ENCODE assay signal across 23 cellular contexts in genomic region chr3:178645503-178645902, GRCh38.
DNase-seq lines count a peak whose midpoint lies in the region; ATAC-seq and TF ChIP-seq lines count a peak whose summit lies in the region.
"Had no signal": no experiment of that assay in that cellular context is flagged by ENCODE, and none has a peak within 500 bp of the region (broad histone marks: within the 10 kb centered on the region; RNA-seq: fewer than 3 reads in every experiment).

No MANE protein-coding gene starts in this region.

- H4K20me1 ChIP-seq in SK-N-SH (ENCODE audit: insufficient read depth), result no peaks in the 10 kb centered on the region
- H4K20me1 ChIP-seq: BLaER1 treated with 17β-estradiol and CSF1 and Interleukin-3, amounts not matched to agents 10 nM and 100 nM had no signal

- H3K36me3 ChIP-seq in SK-N-SH (replicated peaks in 1 of 2; ENCODE audit: control insufficient read depth in 1 of 2, insufficient read depth in 2 of 2, low read length in 1 of 2) (no peaks in the 10 kb centered on the region), spleen (no peaks in the 10 kb centered on the region), Peyer's patch (no peaks in the 10 kb centered on the region)
- H3K36me3 ChIP-seq: BE2C; BLaER1 treated with 17β-estradiol and CSF1 and Interleukin-3, amounts not matched to agents 10 nM and 100 nM; HAP-1 had no signal

- peak in 1 of 2 experiments; percentile 71; a peak in 1 of 4 replicates for TF ChIP-seq EP300 in SK-N-SH (IDR thresholded peaks at IDR 0.05; ENCODE audit: borderline replicate concordance in 1 of 2, low read depth in 1 of 2, low read length in 1 of 2)

- no peaks in the 10 kb centered on the region for H3F3A ChIP-seq in SK-N-SH (replicated peaks; ENCODE audit: insufficient read depth)

- no peak overlapping the region for H3K4me3 Mint-ChIP-seq in glutamatergic neuron (ENCODE audit: unreplicated experiment)
- H3K4me3 Mint-ChIP-seq: CD14-positive monocyte; CD4-positive, alpha-beta T cell; CD8-positive, alpha-beta memory T cell; HFFc6 had no signal

- peak overlapping the region; percentile 94 for H3K27ac Mint-ChIP-seq in glutamatergic neuron (ENCODE audit: unreplicated experiment)
- H3K27ac Mint-ChIP-seq: CD14-positive monocyte; CD4-positive, alpha-beta T cell; CD8-positive, alpha-beta memory T cell; HFFc6 had no signal

- peaks cover 9% of the 10 kb centered on the region for H3K36me3 Mint-ChIP-seq in glutamatergic neuron (ENCODE audit: unreplicated experiment)
- H3K36me3 Mint-ChIP-seq: CD14-positive monocyte; CD8-positive, alpha-beta memory T cell had no signal

- no peaks in the 10 kb centered on the region for H3K9me3 ChIP-seq in SK-N-SH
- H3K9me3 ChIP-seq in spleen, result peaks cover 0 to 6% (median 0%) of the 10 kb centered on the region in 8 donors
- H3K9me3 ChIP-seq in Peyer's patch, result no peaks in the 10 kb centered on the region
- H3K9me3 ChIP-seq: A549; BE2C; BLaER1 treated with 17β-estradiol and CSF1 and Interleukin-3, amounts not matched to agents 10 nM and 100 nM; HAP-1 had no signal

- peak overlapping the region in 1 of 2 experiments; percentile 93; a peak in 2 of 4 replicates for H3K27ac ChIP-seq in SK-N-SH (ENCODE audit: low read depth in 2 of 2, low read length in 1 of 2)
- H3K27ac ChIP-seq in spleen, result no peak overlapping the region
- no peak overlapping the region for H3K27ac ChIP-seq in Peyer's patch
- H3K27ac ChIP-seq: A549; BLaER1 treated with 17β-estradiol and CSF1 and Interleukin-3, amounts not matched to agents 10 nM and 100 nM had no signal

- H3K9me3 Mint-ChIP-seq in glutamatergic neuron (ENCODE audit: unreplicated experiment), result peaks cover 2% of the 10 kb centered on the region

- no peak; the same call in 2 of the 3 replicates for ATAC-seq in SK-N-SH treated with all-trans-retinoic acid at 6 μM for 48 hours
- ATAC-seq: A549 had no signal

- H3K4me1 ChIP-seq in SK-N-SH (ENCODE audit: control insufficient read depth in 1 of 2, insufficient read depth in 2 of 2, low read depth in 1 of 2, low read length in 1 of 2), result peaks cover 0 to 15% of the 10 kb centered on the region in 2 experiments; a peak in 2 of 4 replicates
- H3K4me1 ChIP-seq in spleen, result no peaks in the 10 kb centered on the region
- H3K4me1 ChIP-seq in Peyer's patch, result no peaks in the 10 kb centered on the region
- H3K4me1 ChIP-seq: A549; BE2C; BLaER1 treated with 17β-estradiol and CSF1 and Interleukin-3, amounts not matched to agents 10 nM and 100 nM; HAP-1 had no signal

- H3K9ac ChIP-seq in SK-N-SH, result no peak overlapping the region
- H3K9ac ChIP-seq: BLaER1 treated with 17β-estradiol and CSF1 and Interleukin-3, amounts not matched to agents 10 nM and 100 nM had no signal

- H3K27me3 ChIP-seq in SK-N-SH (ENCODE audit: insufficient read depth), result no peaks in the 10 kb centered on the region
- H3K27me3 ChIP-seq in spleen (replicated peaks in 1 of 7), result no peaks in the 10 kb centered on the region
- no peaks in the 10 kb centered on the region for H3K27me3 ChIP-seq in Peyer's patch
- H3K27me3 ChIP-seq: BE2C; BLaER1 treated with 17β-estradiol and CSF1 and Interleukin-3, amounts not matched to agents 10 nM and 100 nM had no signal

- peaks cover 15% of the 10 kb centered on the region for H3K4me1 Mint-ChIP-seq in glutamatergic neuron (ENCODE audit: low read depth, unreplicated experiment)
- H3K4me1 Mint-ChIP-seq: CD14-positive monocyte; CD8-positive, alpha-beta memory T cell had no signal

- peak; percentile 24 for TF ChIP-seq RAD21 in SK-N-SH (IDR thresholded peaks at IDR 0.05; ENCODE audit: low read length)

- intact Hi-C loops in spleen (cut with DNase I; ENCODE audit: low total_unique reads), result no loop called here

- peak; percentile 52 for DNase-seq in SK-N-SH
- peak; percentile 8 for DNase-seq in ELF-1 (ENCODE audit: low read depth, low spot score)
- peak; percentile 22 for DNase-seq in glutamatergic neuron
- DNase-seq in spleen, result peak; percentile 61
- DNase-seq in Peyer's patch, result no peak
- DNase-seq in germinal center (ENCODE audit: low spot score), result no peak
- DNase-seq: 8988T; ACHN; AML-193; BE2C; CD4-positive, alpha-beta T cell; CD8-positive, alpha-beta memory T cell; DMS 273 treated with DMSO at 0.1 percent for 48 hours; DMS79; EL; GF-D8; GOT3; HFFc6 had no signal

- WGBS in SK-N-SH (ENCODE audit: low lambda C conversion rate), result 13% methylated on average over 1 of the region's 3 CpGs
- WGBS in spleen, 5 donors, result 72 to 90% (median 79%) methylated on average over 3 of the region's 3 CpGs

- no peak overlapping the region for H2AFZ ChIP-seq in SK-N-SH (ENCODE audit: low read depth)

- TF ChIP-seq CTCF in SK-N-SH (IDR thresholded peaks at IDR 0.05) (no peak), glutamatergic neuron (IDR thresholded peaks at IDR 0.05; ENCODE audit: partially characterized antibody, unreplicated experiment) (no peak), spleen (IDR thresholded peaks at IDR 0.05 in 8 of 11, conservative IDR thresholded peaks at IDR 0.05 in 3 of 11) (no peak), Peyer's patch (IDR thresholded peaks at IDR 0.05) (no peak)

- no peaks in the 10 kb centered on the region for H3K79me2 ChIP-seq in SK-N-SH (ENCODE audit: insufficient read depth)

- H3K27me3 Mint-ChIP-seq in glutamatergic neuron (ENCODE audit: unreplicated experiment), result peaks cover 3% of the 10 kb centered on the region

- CTCF ChIA-PET in SK-N-SH (lab: Yijun Ruan, JAX), result no interaction called here

- H3K9me2 ChIP-seq in SK-N-SH, result no peaks in the 10 kb centered on the region

- TF ChIP-seq POLR2A in spleen (IDR thresholded peaks at IDR 0.05), result no peak
- no peak for TF ChIP-seq POLR2A in Peyer's patch (IDR thresholded peaks at IDR 0.05)

- no peak overlapping the region for H3K4me2 ChIP-seq in SK-N-SH
- H3K4me2 ChIP-seq: A549; BLaER1 treated with 17β-estradiol and CSF1 and Interleukin-3, amounts not matched to agents 10 nM and 100 nM had no signal

- POLR2A ChIA-PET in SK-N-SH (lab: Yijun Ruan, JAX), result interaction anchor here (0.6 kb wide), 1 partner anchor 23 kb away, joined by 3 read pairs; no protein-coding TSS in a partner anchor

- H3K4me3 ChIP-seq in SK-N-SH (ENCODE audit: low read depth in 2 of 2, low read length in 1 of 2) (no peak overlapping the region), spleen (no peak overlapping the region), Peyer's patch (no peak overlapping the region)
- H3K4me3 ChIP-seq: A549; BLaER1 treated with 17β-estradiol and CSF1 and Interleukin-3, amounts not matched to agents 10 nM and 100 nM; HAP-1 had no signal

TF ChIP-seq in SK-N-SH, 30 proteins besides CTCF, POLR2A, EP300 and RAD21 (continues in another document):
- TF ChIP-seq NFIC (IDR thresholded peaks at IDR 0.05; ENCODE audit: borderline replicate concordance), result no peak
- no peak for TF ChIP-seq PBX3 (IDR thresholded peaks at IDR 0.05)
- TF ChIP-seq EZH2phosphoT487 (IDR thresholded peaks at IDR 0.05; ENCODE audit: borderline replicate concordance, low read depth), result no peak
- peak; percentile 79 for TF ChIP-seq RCOR1 (IDR thresholded peaks at IDR 0.05; ENCODE audit: low read length)

TF ChIP-seq in SK-N-SH treated with all-trans-retinoic acid at 6 μM for 48 hours, 23 proteins besides CTCF, POLR2A, EP300 and RAD21:
- TF ChIP-seq ISL1 (CRISPR knock-in tag; IDR thresholded peaks at IDR 0.05) (no peak), PPARA (CRISPR knock-in tag; IDR thresholded peaks at IDR 0.05; ENCODE audit: borderline replicate concordance) (no peak), ESRRG (CRISPR knock-in tag; IDR thresholded peaks at IDR 0.05) (no peak), ZNF565 (CRISPR knock-in tag; conservative IDR thresholded peaks at IDR 0.05; ENCODE audit: low read depth) (no peak), ZC3H10 (CRISPR knock-in tag; IDR thresholded peaks at IDR 0.05) (no peak), RARB (CRISPR knock-in tag; IDR thresholded peaks at IDR 0.05) (no peak), GLIS3 (CRISPR knock-in tag; IDR thresholded peaks at IDR 0.05) (no peak), PATZ1 (CRISPR knock-in tag; IDR thresholded peaks at IDR 0.05; ENCODE audit: borderline replicate concordance) (no peak), ZNF70 (CRISPR knock-in tag; IDR thresholded peaks at IDR 0.05) (no peak), TOX (CRISPR knock-in tag; IDR thresholded peaks at IDR 0.05; ENCODE audit: borderline replicate concordance) (no peak), TCF4 (CRISPR knock-in tag; IDR thresholded peaks at IDR 0.05; ENCODE audit: borderline replicate concordance) (no peak), POU6F1 (CRISPR knock-in tag; IDR thresholded peaks at IDR 0.05; ENCODE audit: borderline replicate concordance, low read depth) (no peak), ZFP3 (CRISPR knock-in tag; IDR thresholded peaks at IDR 0.05) (no peak)
TF ChIP-seq in SK-N-SH treated with all-trans-retinoic acid at 6 μM for 48 hours: peak in this region for 0.

Comparison
In these comparisons a context has a peak if more than half of its experiments do, and no peak if none do; other contexts are left out.
1. DNase-seq: peak in SK-N-SH (single experiment), ELF-1 (single experiment), glutamatergic neuron (single experiment) and spleen (single experiment); none in Peyer's patch (0 of 3) and germinal center (single experiment).